In genomic region chr7:55532150-55532917, GRCh38 we compare ENCODE assay signal across 8 cellular contexts. TPM values are rescaled to one million over a fixed set of nuclear protein-coding genes. Genes with fewer than 3 reads are reported as not detected.
DNase-seq lines count a peak whose midpoint lies in the region; ATAC-seq lines count a peak whose summit lies in the region.

No MANE protein-coding gene starts in this region.

- no peak overlapping the region for H3K4me3 ChIP-seq in HAP-1

- POLR2A ChIA-PET in activated CD4-positive, alpha-beta memory T cell treated with anti-CD3 and anti-CD28 coated beads, Interleukin-2, amount 10 ng/mL, durations not matched to agents 7 days and 5 days (lab: Charles Lee) = interaction anchor here (1.2 to 4.4 kb wide), 8 partner anchors 15 to 774 kb away, joined by 3 to 88 read pairs (median 6); partner anchors contain the start of genes SEC61G and VOPP1

- in situ Hi-C loops in HAP-1 (cut with MboI; ENCODE audit: low sequenced_read_pairs) = no loop called here

- no peaks in the 10 kb centered on the region for H3K9me3 ChIP-seq in HAP-1

- peaks cover 16% of the 10 kb centered on the region for H3K36me3 Mint-ChIP-seq in activated CD4-positive, alpha-beta memory T cell treated with anti-CD3 and anti-CD28 coated beads, Interleukin-2, amount 10 ng/mL, durations not matched to agents 7 days and 5 days (ENCODE audit: low read depth)

- no peaks in the 10 kb centered on the region for H3K27me3 Mint-ChIP-seq in activated CD4-positive, alpha-beta memory T cell treated with anti-CD3 and anti-CD28 coated beads, Interleukin-2, amount 10 ng/mL, durations not matched to agents 7 days and 5 days

- peaks cover 64% of the 10 kb centered on the region for H3K4me1 Mint-ChIP-seq in activated CD4-positive, alpha-beta memory T cell treated with anti-CD3 and anti-CD28 coated beads, Interleukin-2, amount 10 ng/mL, durations not matched to agents 7 days and 5 days

- H3K27me3 ChIP-seq in HAP-1 (ENCODE audit: low read depth) = no peaks in the 10 kb centered on the region

- CTCF ChIA-PET in activated CD4-positive, alpha-beta memory T cell treated with anti-CD3 and anti-CD28 coated beads, Interleukin-2, amount 10 ng/mL, durations not matched to agents 7 days and 5 days (lab: Charles Lee) = interaction anchor here (1.0 to 2.4 kb wide), 5 partner anchors 13 to 223 kb away, joined by 3 to 7 read pairs (median 4); no protein-coding TSS in a partner anchor

- peak overlapping the region; percentile 94 for H3K27ac Mint-ChIP-seq in activated CD4-positive, alpha-beta memory T cell treated with anti-CD3 and anti-CD28 coated beads, Interleukin-2, amount 10 ng/mL, durations not matched to agents 7 days and 5 days

- no peak overlapping the region for H3K4me3 Mint-ChIP-seq in activated CD4-positive, alpha-beta memory T cell treated with anti-CD3 and anti-CD28 coated beads, Interleukin-2, amount 10 ng/mL, durations not matched to agents 7 days and 5 days

- ATAC-seq in GM21367 (IDR thresholded peaks at IDR 0.05; ENCODE audit: unreplicated experiment) (peak; percentile 13), HG03135 (IDR thresholded peaks at IDR 0.05; ENCODE audit: unreplicated experiment) (no peak), HG03095 (IDR thresholded peaks at IDR 0.05; ENCODE audit: unreplicated experiment) (no peak)

- H3K36me3 ChIP-seq in HAP-1 (replicated peaks) = no peaks in the 10 kb centered on the region

- H3K9me3 Mint-ChIP-seq in activated CD4-positive, alpha-beta memory T cell treated with anti-CD3 and anti-CD28 coated beads, Interleukin-2, amount 10 ng/mL, durations not matched to agents 7 days and 5 days = no peaks in the 10 kb centered on the region

- DNase-seq in ELR (ENCODE audit: low read depth) (peak; percentile 24), myocyte (ENCODE audit: low read depth) (peak; percentile 78), HAP-1 (ENCODE audit: low spot score in 2 of 2) (no peak), NCI-H524 (lab: John Stamatoyannopoulos, UW) (no peak)
- DNase-seq in activated CD4-positive, alpha-beta memory T cell treated with anti-CD3 and anti-CD28 coated beads, Interleukin-2, amount 10 ng/mL, durations not matched to agents 7 days and 5 days = no peak

- H3K4me1 ChIP-seq in HAP-1 = peaks cover 3% of the 10 kb centered on the region

RNA-seq across cellular contexts. Expression of gene VOPP1, which starts 40.0 kb away (rescaled TPM):
- total RNA-seq in activated CD4-positive, alpha-beta memory T cell treated with anti-CD3 and anti-CD28 coated beads, Interleukin-2, amount 10 ng/mL, durations not matched to agents 7 days and 5 days = 10 to 100 TPM; 51.4 to 52.7 TPM
- 57.5 TPM in 2 replicates for total RNA-seq in myocyte
- polyA plus RNA-seq in myocyte (2012) = 149 TPM

Comparison
In these comparisons a context has a peak if more than half of its experiments do, and no peak if none do; other contexts are left out.
1. DNase-seq: peak in ELR (single experiment) and myocyte (single experiment); none in activated CD4-positive, alpha-beta memory T cell treated with anti-CD3 and anti-CD28 coated beads, Interleukin-2, amount 10 ng/mL, durations not matched to agents 7 days and 5 days (single experiment), HAP-1 (0 of 2) and NCI-H524 (0 of 2).